Comparison of ENCODE assay signal across 16 cellular contexts in the genomic region with DNA sequence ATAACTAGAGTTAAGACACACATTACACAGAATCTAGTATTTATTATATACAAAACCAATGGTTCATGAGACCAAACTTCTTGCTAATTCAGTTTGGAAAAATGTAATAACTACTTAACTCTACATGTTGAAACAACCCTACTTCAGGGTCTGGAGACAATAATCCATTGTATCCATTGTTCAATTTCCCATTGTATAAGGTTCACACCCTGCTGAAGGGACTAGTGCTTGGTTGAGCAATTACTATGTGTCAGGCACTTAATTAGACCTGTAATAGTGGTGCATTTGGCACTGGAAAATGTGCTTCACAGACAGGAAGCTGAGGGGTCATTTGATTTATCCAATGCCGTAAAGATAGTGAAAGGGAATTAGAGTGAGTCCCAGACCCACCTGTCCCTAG.
DNase-seq lines count a peak whose midpoint lies in the region; ATAC-seq and TF ChIP-seq lines count a peak whose summit lies in the region.
"Had no signal": no experiment of that assay in that cellular context is flagged by ENCODE, and none has a peak within 500 bp of the region (broad histone marks: within the 10 kb centered on the region; RNA-seq: fewer than 3 reads in every experiment).

No MANE protein-coding gene starts in this region.

- no peak for TF ChIP-seq CTCF in mammary epithelial cell (conservative IDR thresholded peaks at IDR 0.05 in 1 of 2, IDR thresholded peaks at IDR 0.05 in 1 of 2; ENCODE audit: extremely low read depth in 1 of 2, insufficient read depth in 1 of 2, low read depth in 1 of 2, low read length in 2 of 2)
- no peak for TF ChIP-seq CTCF in breast epithelium (IDR thresholded peaks at IDR 0.05)
- TF ChIP-seq CTCF in A673 (conservative IDR thresholded peaks at IDR 0.05; ENCODE audit: low read depth, low read length), result no peak

- H3K79me2 ChIP-seq in mammary epithelial cell (ENCODE audit: insufficient read depth, low read length), result no peaks in the 10 kb centered on the region

- ATAC-seq in GM19328 (IDR thresholded peaks at IDR 0.05; ENCODE audit: unreplicated experiment), result no peak
- ATAC-seq: HepG2 had no signal

- DNase-seq in mammary epithelial cell, result peak; percentile 80
- no peak for DNase-seq in breast epithelium (ENCODE audit: low spot score in 2 of 2)
- DNase-seq in mesenchymal stem cell, result no peak
- DNase-seq in NCI-H2107 (lab: John Stamatoyannopoulos, UW), result no peak
- no peak for DNase-seq in OCI-M1 (lab: John Stamatoyannopoulos, UW)
- DNase-seq in A673 (ENCODE audit: low spot score), result no peak
- DNase-seq: C1 segment of cervical spinal cord; Calu3; CD4-positive, alpha-beta T cell; DMS79; GOT3 had no signal

- intact Hi-C loops in mammary epithelial cell (cut with micrococcal nuclease), result loop anchor here (5.0 kb wide), 1 partner anchor 63 kb away; no protein-coding TSS in a partner anchor
- intact Hi-C loops in breast epithelium (cut with DNase I; ENCODE audit: low total_unique reads), result no loop called here
- intact Hi-C loops in A673 (cut with micrococcal nuclease; ENCODE audit: unreplicated experiment), result no loop called here

- peak overlapping the region; percentile 60 for H3K4me2 ChIP-seq in mammary epithelial cell (ENCODE audit: insufficient read depth, low read depth, low read length)
- no peak overlapping the region for H3K4me2 ChIP-seq in mesenchymal stem cell (ENCODE audit: low read length, poor library complexity, severe bottlenecking)

- H3K79me1 ChIP-seq in mesenchymal stem cell (replicated peaks; ENCODE audit: low read length, poor library complexity, severe bottlenecking), result no peaks in the 10 kb centered on the region

- peak overlapping the region; percentile 75 for H3K27ac ChIP-seq in mammary epithelial cell (ENCODE audit: insufficient read depth, low read depth, low read length)
- no peak overlapping the region for H3K27ac ChIP-seq in breast epithelium
- H3K27ac ChIP-seq in esophagus (ENCODE audit: low read depth in 2 of 2, low read length in 1 of 2), result peak overlapping the region; percentile 1 to 68
- H3K27ac ChIP-seq in mesenchymal stem cell (ENCODE audit: low read length, poor library complexity, severe bottlenecking), result no peak overlapping the region
- H3K27ac ChIP-seq in A673 (ENCODE audit: low read depth, low read length, poor library complexity, severe bottlenecking), result no peak overlapping the region
- H3K27ac ChIP-seq: 22Rv1 had no signal

- H2AK5ac ChIP-seq in mesenchymal stem cell (ENCODE audit: low read length, severe bottlenecking), result no peak overlapping the region

- no peak overlapping the region for H3K4ac ChIP-seq in mesenchymal stem cell (ENCODE audit: low read depth in 1 of 2, low read length in 2 of 2)

- H3K18ac ChIP-seq in mesenchymal stem cell (ENCODE audit: low read depth in 1 of 2, low read length in 2 of 2), result no peak overlapping the region

- H3K23ac ChIP-seq in mesenchymal stem cell (ENCODE audit: low read length in 2 of 2), result no peak overlapping the region

- H3K14ac ChIP-seq in mesenchymal stem cell (ENCODE audit: low read length in 2 of 2), result no peak overlapping the region

- no peak for TF ChIP-seq POLR2A in breast epithelium (IDR thresholded peaks at IDR 0.05)

- H3K9me3 ChIP-seq in mammary epithelial cell (replicated peaks; ENCODE audit: insufficient read depth, low read length), result no peaks in the 10 kb centered on the region
- H3K9me3 ChIP-seq in breast epithelium, result no peaks in the 10 kb centered on the region
- H3K9me3 ChIP-seq in esophagus (ENCODE audit: control insufficient read depth in 2 of 2, insufficient read depth in 1 of 2, low read depth in 1 of 2, low read length in 1 of 2), result no peaks in the 10 kb centered on the region
- no peaks in the 10 kb centered on the region for H3K9me3 ChIP-seq in mesenchymal stem cell (ENCODE audit: control insufficient read depth, low read length)
- no peaks in the 10 kb centered on the region for H3K9me3 ChIP-seq in A673 (ENCODE audit: low read depth, low read length, poor library complexity, severe bottlenecking)
- H3K9me3 ChIP-seq: HAP-1 had no signal

- no peak overlapping the region for H2BK120ac ChIP-seq in mesenchymal stem cell (ENCODE audit: low read depth, low read length)

- H2BK5ac ChIP-seq in mesenchymal stem cell (ENCODE audit: low read depth, low read length, poor library complexity, severe bottlenecking), result no peak overlapping the region

- no peak overlapping the region for H3K4me3 ChIP-seq in mammary epithelial cell (replicated peaks in 1 of 3; ENCODE audit: insufficient read depth in 1 of 3, low read depth in 2 of 3, low read length in 3 of 3)
- no peak overlapping the region for H3K4me3 ChIP-seq in breast epithelium
- H3K4me3 ChIP-seq in esophagus (ENCODE audit: low read depth in 1 of 2, low read length in 2 of 2), result no peak overlapping the region
- H3K4me3 ChIP-seq in mesenchymal stem cell (ENCODE audit: insufficient read depth in 1 of 2, low read depth in 1 of 2, low read length in 2 of 2), result no peak overlapping the region
- H3K4me3 ChIP-seq in A673 (ENCODE audit: low read depth, low read length, poor library complexity, severe bottlenecking), result no peak overlapping the region
- H3K4me3 ChIP-seq: HAP-1 had no signal

- dilution Hi-C loops in mammary epithelial cell (cut with HindIII; ENCODE audit: low sequenced_read_pairs), result no loop called here

- no peak overlapping the region for H2BK15ac ChIP-seq in mesenchymal stem cell (ENCODE audit: low read depth, poor library complexity, severe bottlenecking)

- no peaks in the 10 kb centered on the region for H4K20me1 ChIP-seq in mammary epithelial cell (ENCODE audit: insufficient read depth, low read length)

- BruUV-seq in mammary epithelial cell (replicated peaks; lab: Mats Ljungman, UMichigan) (no TSS peak), A673 (replicated peaks; lab: Mats Ljungman, UMichigan) (no TSS peak)

- no peaks in the 10 kb centered on the region for H3K36me3 ChIP-seq in mammary epithelial cell (ENCODE audit: insufficient read depth, low read length)
- no peaks in the 10 kb centered on the region for H3K36me3 ChIP-seq in breast epithelium
- no peaks in the 10 kb centered on the region for H3K36me3 ChIP-seq in esophagus (ENCODE audit: control insufficient read depth in 2 of 2, insufficient read depth in 2 of 2, low read length in 1 of 2)
- no peaks in the 10 kb centered on the region for H3K36me3 ChIP-seq in mesenchymal stem cell (ENCODE audit: control insufficient read depth in 1 of 2, insufficient read depth in 2 of 2, low read depth in 1 of 2, low read length in 2 of 2)
- H3K36me3 ChIP-seq in A673 (ENCODE audit: insufficient read depth, low read length, poor library complexity, severe bottlenecking), result no peaks in the 10 kb centered on the region
- H3K36me3 ChIP-seq: HAP-1 had no signal

- H2AFZ ChIP-seq in mammary epithelial cell (ENCODE audit: low read depth, low read length) (peak overlapping the region; percentile 5), mesenchymal stem cell (ENCODE audit: low read depth, low read length) (no peak overlapping the region)

- H2BK12ac ChIP-seq in mesenchymal stem cell (ENCODE audit: low read length in 2 of 2), result no peak overlapping the region

- no peaks in the 10 kb centered on the region for H3K27me3 ChIP-seq in mammary epithelial cell (ENCODE audit: insufficient read depth, low read length)
- H3K27me3 ChIP-seq in breast epithelium, result no peaks in the 10 kb centered on the region
- no peaks in the 10 kb centered on the region for H3K27me3 ChIP-seq in esophagus (ENCODE audit: control insufficient read depth in 1 of 2, insufficient read depth in 2 of 2, low read length in 2 of 2)
- no peaks in the 10 kb centered on the region for H3K27me3 ChIP-seq in mesenchymal stem cell (ENCODE audit: control insufficient read depth in 1 of 2, insufficient read depth in 1 of 2, low read length in 2 of 2)
- H3K27me3 ChIP-seq in A673 (replicated peaks; ENCODE audit: insufficient read depth, low read depth, low read length, poor library complexity), result no peaks in the 10 kb centered on the region

- H4K8ac ChIP-seq in mesenchymal stem cell (ENCODE audit: low read length), result peak overlapping the region; percentile 24

- H3K4me1 ChIP-seq in mammary epithelial cell (ENCODE audit: insufficient read depth, low read length) (peaks cover 16% of the 10 kb centered on the region), breast epithelium (no peaks in the 10 kb centered on the region), esophagus (ENCODE audit: control insufficient read depth in 2 of 2, insufficient read depth in 2 of 2, low read length in 1 of 2) (no peaks in the 10 kb centered on the region), mesenchymal stem cell (ENCODE audit: control insufficient read depth, insufficient read depth, low read depth, low read length) (no peaks in the 10 kb centered on the region), A673 (ENCODE audit: insufficient read depth, low read length, poor library complexity, severe bottlenecking) (no peaks in the 10 kb centered on the region)
- H3K4me1 ChIP-seq: HAP-1 had no signal

- POLR2A ChIA-PET in A673 (lab: Charles Lee; ENCODE audit: low non-redundant PET), result no interaction called here

- CTCF ChIA-PET in mammary epithelial cell (lab: Charles Lee; ENCODE audit: low non-redundant PET), result no interaction called here
- CTCF ChIA-PET in A673 (lab: Charles Lee), result no interaction called here

- H3K9ac ChIP-seq in mammary epithelial cell (ENCODE audit: insufficient read depth, low read length), result no peak overlapping the region
- no peak overlapping the region for H3K9ac ChIP-seq in mesenchymal stem cell (ENCODE audit: low read length)

- WGBS in mammary epithelial cell (ENCODE audit: low coverage, missing lambda C conversion rate), result 0% methylated on average over 1 of the region's 1 CpG
- 45 to 79% methylated on average over 1 of the region's 1 CpG for WGBS in esophagus, 2 donors
- WGBS in mesenchymal stem cell, result 88% methylated on average over 1 of the region's 1 CpG

- in situ Hi-C loops in mammary epithelial cell (cut with MboI; ENCODE audit: low sequenced_read_pairs in 2 of 2), result no loop called here

- H4K91ac ChIP-seq in mesenchymal stem cell (ENCODE audit: low read length), result no peak overlapping the region

Comparison
In these comparisons a context has a peak if more than half of its experiments do, and no peak if none do; other contexts are left out.
1. H3K27ac ChIP-seq: peak in mammary epithelial cell (single experiment) and esophagus (2 of 2); none in breast epithelium (0 of 2), mesenchymal stem cell (single experiment) and A673 (single experiment).